2 cellular contexts compared by ENCODE assay signal in the genomic region with DNA sequence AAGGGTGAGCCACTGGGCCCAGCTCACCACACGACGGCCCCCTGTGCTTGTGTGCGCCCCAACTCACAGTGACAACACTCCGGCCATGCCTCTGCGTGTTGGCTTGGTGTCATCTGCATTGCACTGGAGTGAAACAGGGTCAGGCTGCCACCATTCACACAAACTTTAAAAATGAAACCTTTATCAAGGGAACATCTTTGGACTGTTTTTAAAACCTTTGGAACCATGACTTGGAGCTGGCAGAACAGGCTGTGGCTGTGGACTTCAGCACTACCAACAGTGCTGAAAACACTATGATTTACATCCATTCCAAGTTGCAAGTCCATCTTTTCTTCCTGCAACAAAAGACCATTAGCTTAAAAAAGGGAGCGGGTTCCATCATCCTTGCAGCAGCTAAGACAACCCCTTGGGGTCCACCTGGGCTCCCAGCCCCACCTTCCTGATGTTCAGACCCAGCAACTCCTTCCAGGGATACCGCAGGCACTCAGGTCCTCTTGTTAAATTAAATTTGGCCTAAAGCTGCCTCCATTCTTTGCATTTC.
TF ChIP-seq lines count a peak whose summit lies in the region.

No MANE protein-coding gene starts in this region.

TF ChIP-seq in SK-N-SH, 30 proteins besides CTCF, POLR2A, EP300 and RAD21 (continued from another document):
- TF ChIP-seq REST (IDR thresholded peaks at IDR 0.05; ENCODE audit: low read depth, low read length) (no peak), SMC3 (IDR thresholded peaks at IDR 0.05; ENCODE audit: low read depth, low read length) (no peak), TCF12 (IDR thresholded peaks at IDR 0.05) (no peak), RXRA (IDR thresholded peaks at IDR 0.05; ENCODE audit: borderline replicate concordance, low read depth) (no peak), NRF1 (IDR thresholded peaks at IDR 0.05; ENCODE audit: low read depth, low read length) (no peak), TEAD4 (IDR thresholded peaks at IDR 0.05; ENCODE audit: borderline replicate concordance, insufficient read depth) (no peak), MEF2A (IDR thresholded peaks at IDR 0.05; ENCODE audit: borderline replicate concordance, low read depth) (no peak)
- TF ChIP-seq, protein P1, sequence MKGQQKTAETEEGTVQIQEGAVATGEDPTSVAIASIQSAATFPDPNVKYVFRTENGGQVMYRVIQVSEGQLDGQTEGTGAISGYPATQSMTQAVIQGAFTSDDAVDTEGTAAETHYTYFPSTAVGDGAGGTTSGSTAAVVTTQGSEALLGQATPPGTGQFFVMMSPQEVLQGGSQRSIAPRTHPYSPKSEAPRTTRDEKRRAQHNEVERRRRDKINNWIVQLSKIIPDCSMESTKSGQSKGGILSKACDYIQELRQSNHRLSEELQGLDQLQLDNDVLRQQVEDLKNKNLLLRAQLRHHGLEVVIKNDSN (IDR thresholded peaks at IDR 0.05; ENCODE audit: borderline replicate concordance, low read depth) = no peak

TF ChIP-seq in SK-N-SH treated with all-trans-retinoic acid at 6 μM for 48 hours, 23 proteins besides CTCF, POLR2A, EP300 and RAD21 (continued from another document):
- TF ChIP-seq, protein P2, sequence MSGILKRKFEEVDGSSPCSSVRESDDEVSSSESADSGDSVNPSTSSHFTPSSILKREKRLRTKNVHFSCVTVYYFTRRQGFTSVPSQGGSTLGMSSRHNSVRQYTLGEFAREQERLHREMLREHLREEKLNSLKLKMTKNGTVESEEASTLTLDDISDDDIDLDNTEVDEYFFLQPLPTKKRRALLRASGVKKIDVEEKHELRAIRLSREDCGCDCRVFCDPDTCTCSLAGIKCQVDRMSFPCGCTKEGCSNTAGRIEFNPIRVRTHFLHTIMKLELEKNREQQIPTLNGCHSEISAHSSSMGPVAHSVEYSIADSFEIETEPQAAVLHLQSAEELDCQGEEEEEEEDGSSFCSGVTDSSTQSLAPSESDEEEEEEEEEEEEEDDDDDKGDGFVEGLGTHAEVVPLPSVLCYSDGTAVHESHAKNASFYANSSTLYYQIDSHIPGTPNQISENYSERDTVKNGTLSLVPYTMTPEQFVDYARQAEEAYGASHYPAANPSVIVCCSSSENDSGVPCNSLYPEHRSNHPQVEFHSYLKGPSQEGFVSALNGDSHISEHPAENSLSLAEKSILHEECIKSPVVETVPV (CRISPR knock-in tag; IDR thresholded peaks at IDR 0.05) = no peak
- TF ChIP-seq ZNF8 (CRISPR knock-in tag; IDR thresholded peaks at IDR 0.05) (no peak), ARNTL (CRISPR knock-in tag; IDR thresholded peaks at IDR 0.05; ENCODE audit: borderline replicate concordance, low read depth) (no peak)
